13 cellular contexts compared by ENCODE assay signal in genomic region chr10:909831-910230, GRCh38. TPM values are rescaled to one million over a fixed set of nuclear protein-coding genes. Genes with fewer than 3 reads are reported as not detected.
DNase-seq lines count a peak whose midpoint lies in the region; ATAC-seq and TF ChIP-seq lines count a peak whose summit lies in the region.
"Had no signal": no experiment of that assay in that cellular context is flagged by ENCODE, and none has a peak within 500 bp of the region (broad histone marks: within the 10 kb centered on the region; RNA-seq: fewer than 3 reads in every experiment).

No MANE protein-coding gene starts in this region.

- peak overlapping the region; percentile 29 for H3K27ac Mint-ChIP-seq in Calu3 (ENCODE audit: unreplicated experiment)
- peak overlapping the region; percentile 80 for H3K27ac Mint-ChIP-seq in progenitor cell of endocrine pancreas
- H3K27ac Mint-ChIP-seq: activated CD8-positive, alpha-beta memory T cell treated with anti-CD3 and anti-CD28 coated beads, Interleukin-2, amount 10 ng/mL, durations not matched to agents 7 days and 5 days; T-cell had no signal

- H3K36me3 ChIP-seq in left ventricle myocardium inferior (peaks cover 8% of the 10 kb centered on the region), SJCRH30 (no peaks in the 10 kb centered on the region; the same call in 1 of the 2 replicates)

- H3K27ac ChIP-seq in left ventricle myocardium inferior (replicated peaks) (peak overlapping the region; percentile 66), SJCRH30 (no peak overlapping the region)

- peaks cover 29% of the 10 kb centered on the region for H3K4me1 ChIP-seq in left ventricle myocardium inferior
- no peaks in the 10 kb centered on the region for H3K4me1 ChIP-seq in SJCRH30

- H3K4me3 Mint-ChIP-seq in Calu3 (ENCODE audit: low read depth, unreplicated experiment): no peak overlapping the region
- no peak overlapping the region for H3K4me3 Mint-ChIP-seq in progenitor cell of endocrine pancreas (ENCODE audit: low read depth)
- H3K4me3 Mint-ChIP-seq: activated CD8-positive, alpha-beta memory T cell treated with anti-CD3 and anti-CD28 coated beads, Interleukin-2, amount 10 ng/mL, durations not matched to agents 7 days and 5 days; T-cell had no signal

- H3K9me3 Mint-ChIP-seq in Calu3 (ENCODE audit: low read depth, unreplicated experiment): no peaks in the 10 kb centered on the region
- H3K9me3 Mint-ChIP-seq in progenitor cell of endocrine pancreas (ENCODE audit: low read depth): no peaks in the 10 kb centered on the region
- H3K9me3 Mint-ChIP-seq: T-cell had no signal

- ATAC-seq in HG03108 (IDR thresholded peaks at IDR 0.05; ENCODE audit: unreplicated experiment): no peak
- ATAC-seq: activated CD8-positive, alpha-beta memory T cell treated with anti-CD3 and anti-CD28 coated beads, Interleukin-2, amount 10 ng/mL, durations not matched to agents 7 days and 5 days; T-cell had no signal

- H3K36me3 Mint-ChIP-seq in Calu3 (ENCODE audit: insufficient read depth, unreplicated experiment) (peaks cover 68% of the 10 kb centered on the region), progenitor cell of endocrine pancreas (ENCODE audit: insufficient read depth) (peaks cover 18% of the 10 kb centered on the region)

- DNase-seq in Calu3 (no peak), amniotic epithelial cell (ENCODE audit: low read depth) (peak; percentile 51), left ventricle myocardium inferior (peak; percentile 32), progenitor cell of endocrine pancreas (ENCODE audit: low spot score, unreplicated experiment) (no peak), SJCRH30 (no peak), NCI-H1694 treated with DMSO at 0.1 percent for 48 hours (lab: John Stamatoyannopoulos, UW) (no peak), posterior vena cava (ENCODE audit: low spot score) (no peak)
- DNase-seq: activated CD8-positive, alpha-beta memory T cell treated with anti-CD3 and anti-CD28 coated beads, Interleukin-2, amount 10 ng/mL, durations not matched to agents 7 days and 5 days; DMS 273 treated with DMSO at 0.1 percent for 48 hours; NCI-H510A; stimulated activated CD4-positive, alpha-beta T cell treated with anti-CD3 and anti-CD28 coated beads, Interleukin-4, amount 100 ng/mL, for 1 hour; T-cell had no signal

- no peak for TF ChIP-seq CTCF in Calu3 (IDR thresholded peaks at IDR 0.05; ENCODE audit: unreplicated experiment)
- TF ChIP-seq CTCF in left ventricle myocardium inferior (IDR thresholded peaks at IDR 0.05; ENCODE audit: borderline replicate concordance): no peak
- TF ChIP-seq CTCF in progenitor cell of endocrine pancreas (IDR thresholded peaks at IDR 0.05; ENCODE audit: unreplicated experiment): no peak

- BruUV-seq in Calu3 (replicated peaks; lab: Mats Ljungman, UMichigan): no TSS peak

- H3K9me3 ChIP-seq in left ventricle myocardium inferior (replicated peaks): no peaks in the 10 kb centered on the region
- no peaks in the 10 kb centered on the region for H3K9me3 ChIP-seq in SJCRH30 (replicated peaks)

- no peaks in the 10 kb centered on the region for H3K27me3 Mint-ChIP-seq in Calu3 (ENCODE audit: unreplicated experiment)
- no peaks in the 10 kb centered on the region for H3K27me3 Mint-ChIP-seq in progenitor cell of endocrine pancreas
- H3K27me3 Mint-ChIP-seq: activated CD8-positive, alpha-beta memory T cell treated with anti-CD3 and anti-CD28 coated beads, Interleukin-2, amount 10 ng/mL, durations not matched to agents 7 days and 5 days; T-cell had no signal

- no peak overlapping the region for H3K4me3 ChIP-seq in left ventricle myocardium inferior
- no peak overlapping the region for H3K4me3 ChIP-seq in SJCRH30

- CTCF ChIA-PET in Calu3 (lab: Charles Lee): no interaction called here

- H3K4me1 Mint-ChIP-seq in Calu3 (ENCODE audit: low read depth, unreplicated experiment) (peaks cover 9% of the 10 kb centered on the region), progenitor cell of endocrine pancreas (ENCODE audit: low read depth) (peaks cover 28% of the 10 kb centered on the region)

- intact Hi-C loops in Calu3 (cut with micrococcal nuclease; ENCODE audit: unreplicated experiment): no loop called here
- intact Hi-C loops in left ventricle myocardium inferior (cut with micrococcal nuclease): no loop called here
- intact Hi-C loops in posterior vena cava (cut with DNase I): no loop called here

- H3K27me3 ChIP-seq in left ventricle myocardium inferior (ENCODE audit: low read depth) (no peaks in the 10 kb centered on the region), SJCRH30 (no peaks in the 10 kb centered on the region)

RNA-seq across cellular contexts. Expression of gene LARP4B, which starts 21.7 kb away (rescaled TPM):
- total RNA-seq in Calu3 (2022): 181 and 183 TPM in 2 replicates
- 64.2 TPM for total RNA-seq in left ventricle myocardium inferior
- total RNA-seq in progenitor cell of endocrine pancreas: 110 and 114 TPM in 2 replicates
- total RNA-seq in SJCRH30 (2014; rRNA removed; shearing (Covaris generic)): 29.1 and 29.4 TPM in 2 replicates
- 10 to 100 TPM; 49.6 to 57.8 TPM for total RNA-seq in posterior vena cava

Comparison
In these comparisons a context has a peak if more than half of its experiments do, and no peak if none do; other contexts are left out.
1. DNase-seq: peak in amniotic epithelial cell (single experiment) and left ventricle myocardium inferior (single experiment); none in Calu3 (single experiment), progenitor cell of endocrine pancreas (single experiment), SJCRH30 (0 of 2), NCI-H1694 treated with DMSO at 0.1 percent for 48 hours (single experiment) and posterior vena cava (single experiment).